In the genomic region with DNA sequence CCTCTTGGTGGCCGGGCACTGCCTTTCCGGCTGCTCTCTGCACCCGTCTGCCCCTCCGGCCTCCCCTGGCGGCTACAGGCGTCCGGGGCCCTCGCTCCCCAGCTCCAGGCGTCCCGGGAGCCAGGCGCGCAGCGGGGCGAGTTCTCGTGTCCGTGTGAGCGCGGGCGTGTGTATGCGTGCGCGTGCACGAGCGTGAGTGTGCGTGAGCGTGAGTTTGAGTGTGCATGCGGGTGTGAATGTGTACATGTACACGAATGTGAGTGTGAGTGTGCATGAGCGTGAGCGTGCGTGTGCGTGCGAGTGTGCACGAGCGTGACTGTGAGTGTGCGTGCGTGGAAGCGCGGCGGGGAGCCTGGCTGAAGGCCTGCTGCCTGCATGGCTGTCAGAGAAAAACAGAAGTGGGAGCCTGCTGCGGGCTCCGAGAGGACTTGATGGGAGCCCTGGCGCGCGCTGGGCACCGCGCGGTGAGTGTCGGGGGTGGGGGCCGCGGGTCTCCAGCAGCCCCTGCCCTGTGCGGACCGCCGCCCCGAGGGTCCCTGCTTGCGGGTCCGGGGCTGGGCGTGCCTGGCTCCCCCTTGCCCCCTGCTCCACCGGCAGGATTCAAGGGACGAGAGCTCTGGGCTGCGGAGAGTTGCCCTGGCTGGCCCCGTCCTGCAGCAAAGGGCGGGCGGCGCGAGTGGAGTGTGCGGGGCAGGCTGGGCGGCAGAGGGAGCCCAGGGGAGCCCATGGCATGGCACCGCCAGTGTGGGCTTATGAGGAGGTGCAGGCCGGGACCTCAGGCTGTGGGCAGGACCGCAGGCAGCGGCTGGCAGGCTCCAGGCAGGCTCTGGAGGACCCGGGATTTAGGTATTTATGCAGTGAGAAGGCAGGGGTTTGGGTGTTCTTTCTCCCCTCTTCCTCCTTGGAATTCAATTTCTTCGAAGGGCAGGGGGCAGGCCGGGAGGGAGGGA, we compare ENCODE assay signal across 9 cellular contexts.
DNase-seq lines count a peak whose midpoint lies in the region; ATAC-seq and TF ChIP-seq lines count a peak whose summit lies in the region.
"Had no signal": no experiment of that assay in that cellular context is flagged by ENCODE, and none has a peak within 500 bp of the region (broad histone marks: within the 10 kb centered on the region; RNA-seq: fewer than 3 reads in every experiment).

No MANE protein-coding gene starts in this region.

- no peak for TF ChIP-seq POLR2A in tibial nerve (IDR thresholded peaks at IDR 0.05)

- ATAC-seq in Right ventricle myocardium superior (ENCODE audit: poor library complexity) (peak; percentile 24), left cardiac atrium (no peak), GM21529 (IDR thresholded peaks at IDR 0.05; ENCODE audit: unreplicated experiment) (no peak)

- peaks cover 27% of the 10 kb centered on the region for H3K4me1 ChIP-seq in muscle layer of colon (ENCODE audit: insufficient read depth, low read length)
- H3K4me1 ChIP-seq in tibial nerve: peaks cover 0 to 42% (median 17%) of the 10 kb centered on the region in 4 donors

- H3K27ac ChIP-seq in muscle layer of colon (ENCODE audit: low read depth, low read length): no peak overlapping the region
- H3K27ac ChIP-seq in tibial nerve: no peak overlapping the region

- peak overlapping the region; percentile 8 to 41 for H3K4me3 ChIP-seq in muscle layer of colon (ENCODE audit: low read depth in 1 of 2, low read length in 2 of 2)
- H3K4me3 ChIP-seq in tibial nerve: peak overlapping the region in 3 of 4 donors; percentile 5 to 39 (median 21)

- H3K9ac ChIP-seq in muscle layer of colon (ENCODE audit: low read length): no peak overlapping the region

- TF ChIP-seq EP300 in tibial nerve (IDR thresholded peaks at IDR 0.05): no peak

- peak; percentile 37 for DNase-seq in Right ventricle myocardium superior
- no peak for DNase-seq in left cardiac atrium
- DNase-seq in cerebellum (ENCODE audit: low spot score): peak; percentile 44
- DNase-seq in tibial nerve (ENCODE audit: low spot score in 2 of 2): no peak
- no peak for DNase-seq in AG20443 (ENCODE audit: low spot score)
- DNase-seq in stimulated activated naive CD4-positive, alpha-beta T cell (lab: John Stamatoyannopoulos, UW): no peak
- DNase-seq: stimulated activated CD4-positive, alpha-beta T cell treated with anti-CD3 and anti-CD28 coated beads, Interleukin-2, amount 100 ng/mL, for 48 hours had no signal

- intact Hi-C loops in Right ventricle myocardium superior (cut with DNase I): no loop called here
- intact Hi-C loops in left cardiac atrium (cut with DNase I): no loop called here

- H3K27me3 ChIP-seq in muscle layer of colon (ENCODE audit: control insufficient read depth in 1 of 2, insufficient read depth in 2 of 2, low read length in 2 of 2) (peaks cover 71 to 78% of the 10 kb centered on the region in 2 donors), tibial nerve (peaks cover 0 to 100% of the 10 kb centered on the region in 2 donors)

- TF ChIP-seq CTCF in tibial nerve (IDR thresholded peaks at IDR 0.05): no peak

- 2 to 3% methylated on average over 45 to 68 of the region's 75 CpGs for WGBS in tibial nerve, 2 donors

- H3K9me3 ChIP-seq in muscle layer of colon (ENCODE audit: low read length): no peaks in the 10 kb centered on the region
- no peaks in the 10 kb centered on the region for H3K9me3 ChIP-seq in tibial nerve

- H3K36me3 ChIP-seq in muscle layer of colon (ENCODE audit: insufficient read depth, low read length) (no peaks in the 10 kb centered on the region), tibial nerve (no peaks in the 10 kb centered on the region)

Comparison
In these comparisons a context has a peak if more than half of its experiments do, and no peak if none do; other contexts are left out.
1. DNase-seq: peak in Right ventricle myocardium superior (single experiment) and cerebellum (single experiment); none in left cardiac atrium (single experiment), tibial nerve (0 of 2), AG20443 (single experiment) and stimulated activated naive CD4-positive, alpha-beta T cell (0 of 6).